In genomic region chrX:153700376-153700945, GRCh38 we compare ENCODE assay signal across 19 cellular contexts. TPM values are rescaled to one million over a fixed set of nuclear protein-coding genes. Genes with fewer than 3 reads are reported as not detected.
DNase-seq lines count a peak whose midpoint lies in the region; ATAC-seq and TF ChIP-seq lines count a peak whose summit lies in the region.
"Had no signal": no experiment of that assay in that cellular context is flagged by ENCODE, and none has a peak within 500 bp of the region (broad histone marks: within the 10 kb centered on the region; RNA-seq: fewer than 3 reads in every experiment).

No MANE protein-coding gene starts in this region.

- no peak overlapping the region for H4K91ac ChIP-seq in neuronal stem cell (ENCODE audit: low read depth, low read length, poor library complexity)

- H3K4ac ChIP-seq in neuronal stem cell (ENCODE audit: low read length), result no peak overlapping the region

- no peak overlapping the region for H4K8ac ChIP-seq in neuronal stem cell (ENCODE audit: low read depth, low read length)

- ATAC-seq in left cardiac atrium, result peak; percentile 3 to 20
- ATAC-seq in GM19023 (IDR thresholded peaks at IDR 0.05; ENCODE audit: unreplicated experiment), result no peak
- ATAC-seq: T-helper 17 cell had no signal

- peaks cover 91% of the 10 kb centered on the region for H3K27me3 ChIP-seq in BLaER1
- H3K27me3 ChIP-seq in ascending aorta, result no peaks in the 10 kb centered on the region
- H3K27me3 ChIP-seq in rectal smooth muscle tissue (ENCODE audit: control insufficient read depth, insufficient read depth, low read length), result no peaks in the 10 kb centered on the region
- peaks cover 0 to 26% (median 0%) of the 10 kb centered on the region in 3 experiments for H3K27me3 ChIP-seq in neuronal stem cell (ENCODE audit: control insufficient read depth in 3 of 3, insufficient read depth in 3 of 3, low read depth in 1 of 3, low read length in 3 of 3)
- H3K27me3 ChIP-seq: BE2C, SJSA1 had no signal

- H3K4me1 ChIP-seq in BLaER1, result peaks cover 19% of the 10 kb centered on the region
- H3K4me1 ChIP-seq in ascending aorta, result no peaks in the 10 kb centered on the region
- peaks cover 10% of the 10 kb centered on the region for H3K4me1 ChIP-seq in rectal smooth muscle tissue (ENCODE audit: control insufficient read depth, insufficient read depth, low read length)
- no peaks in the 10 kb centered on the region for H3K4me1 ChIP-seq in neuronal stem cell (ENCODE audit: control insufficient read depth in 2 of 2, insufficient read depth in 1 of 2, low read depth in 1 of 2, low read length in 2 of 2)
- H3K4me1 ChIP-seq: BE2C, SJSA1 had no signal

- no peak overlapping the region for H3K18ac ChIP-seq in neuronal stem cell (ENCODE audit: low read length)

- H3K27ac ChIP-seq in BLaER1 (peak overlapping the region; percentile 46), ascending aorta (peak overlapping the region; percentile 11 to 18), rectal smooth muscle tissue (ENCODE audit: low read depth, low read length) (peak overlapping the region; percentile 81), neuronal stem cell (replicated peaks; ENCODE audit: low read length) (no peak overlapping the region)
- H3K27ac ChIP-seq: SJSA1, VCaP had no signal

- H3K9ac ChIP-seq in BLaER1 (no peak overlapping the region), rectal smooth muscle tissue (ENCODE audit: low read length) (no peak overlapping the region), neuronal stem cell (ENCODE audit: low read depth, low read length, poor library complexity) (no peak overlapping the region)

- no peak overlapping the region for H3K23ac ChIP-seq in neuronal stem cell (ENCODE audit: low read depth, low read length, poor library complexity)

- H3K14ac ChIP-seq in neuronal stem cell (ENCODE audit: low read length), result no peak overlapping the region

- no peak overlapping the region for H2AFZ ChIP-seq in neuronal stem cell (ENCODE audit: low read length)

- no peak for DNase-seq in ascending aorta (ENCODE audit: low spot score in 2 of 2)
- DNase-seq in left cardiac atrium, result no peak
- DNase-seq in stimulated activated CD4-positive, alpha-beta T cell treated with anti-CD3 and anti-CD28 coated beads, Interleukin-2, amount 100 ng/mL, for 48 hours, result no peak
- DNase-seq in neuronal stem cell (ENCODE audit: low spot score), result no peak
- no peak for DNase-seq in GM20000 (ENCODE audit: low spot score)
- DNase-seq: activated CD4-positive, alpha-beta T cell treated with anti-CD3 and anti-CD28 coated beads, Interleukin-2, amount 50 U/mL, for 48 hours; activated naive CD4-positive, alpha-beta T cell treated with anti-CD3 and anti-CD28 coated beads, Interleukin-2, amount 50 U/mL, for 16 hours; activated T-cell treated with anti-CD3 and anti-CD28 coated beads, Interleukin-2, amount 50 U/mL, for 1 hour; BE2C; KG1; NCI-H2029; NCI-H510A treated with DMSO at 0.1 percent for 48 hours; T-helper 17 cell had no signal

- intact Hi-C loops in ascending aorta (cut with DNase I), result no loop called here
- intact Hi-C loops in left cardiac atrium (cut with DNase I), result no loop called here

- no peak overlapping the region for H2AK5ac ChIP-seq in neuronal stem cell (ENCODE audit: low read depth, low read length)

- H3K36me3 ChIP-seq in BLaER1 (peaks cover 90% of the 10 kb centered on the region), ascending aorta (peaks cover 14 to 17% of the 10 kb centered on the region in 2 donors), rectal smooth muscle tissue (ENCODE audit: control insufficient read depth, insufficient read depth, low read length) (peaks cover 4% of the 10 kb centered on the region), neuronal stem cell (replicated peaks in 1 of 2; ENCODE audit: control insufficient read depth in 2 of 2, insufficient read depth in 2 of 2, low read length in 2 of 2) (peaks cover 2 to 44% of the 10 kb centered on the region in 2 donors)
- H3K36me3 ChIP-seq: SJSA1 had no signal

- no peak overlapping the region for H2BK15ac ChIP-seq in neuronal stem cell (ENCODE audit: low read length)

- H2BK5ac ChIP-seq in neuronal stem cell (ENCODE audit: low read length), result no peak overlapping the region

- H3K79me1 ChIP-seq in neuronal stem cell (ENCODE audit: low read depth, low read length), result no peaks in the 10 kb centered on the region

- peaks cover 100% of the 10 kb centered on the region for H4K20me1 ChIP-seq in BLaER1

- H3K4me2 ChIP-seq in BLaER1 (peak overlapping the region; percentile 55), neuronal stem cell (ENCODE audit: insufficient read depth, low read length, poor library complexity, severe bottlenecking) (no peak overlapping the region)

- WGBS in neuronal stem cell (ENCODE audit: extremely low coverage in 2 of 2, insufficient read length in 2 of 2, insufficient replicate concordance in 1 of 2), 2 donors, result no CpG with 5 or more reads among the region's 15 CpGs

- no peak overlapping the region for H2BK120ac ChIP-seq in neuronal stem cell (ENCODE audit: low read depth, low read length)

- TF ChIP-seq CTCF in ascending aorta (IDR thresholded peaks at IDR 0.05) (no peak), GM20000 (IDR thresholded peaks at IDR 0.05; ENCODE audit: extremely low read depth, missing control alignments) (no peak)

- H2BK12ac ChIP-seq in neuronal stem cell (ENCODE audit: low read length), result no peak overlapping the region

- no peaks in the 10 kb centered on the region for H3K9me3 ChIP-seq in BLaER1
- no peaks in the 10 kb centered on the region for H3K9me3 ChIP-seq in ascending aorta
- no peaks in the 10 kb centered on the region for H3K9me3 ChIP-seq in neuronal stem cell (replicated peaks in 1 of 2; ENCODE audit: control insufficient read depth in 2 of 2, insufficient read depth in 1 of 2, low read depth in 1 of 2, low read length in 2 of 2)
- H3K9me3 ChIP-seq: BE2C, SJSA1 had no signal

- H3K4me3 ChIP-seq in BLaER1 (no peak overlapping the region), ascending aorta (no peak overlapping the region), rectal smooth muscle tissue (ENCODE audit: low read length) (no peak overlapping the region), neuronal stem cell (ENCODE audit: low read length in 2 of 2) (no peak overlapping the region)
- H3K4me3 ChIP-seq: lung, SJSA1 had no signal

RNA-seq across cellular contexts. Expression of gene SLC6A8, which starts 12.7 kb away (rescaled TPM):
- total RNA-seq in ascending aorta (44.2 TPM), left cardiac atrium (100 to 1,000 TPM; 107 to 134 TPM)
- polyA plus RNA-seq in neuronal stem cell (2013, experiment 1 of 2), result 122 TPM
- 123 TPM for polyA plus RNA-seq in neuronal stem cell (2013, experiment 2 of 2)

RNA-seq across cellular contexts. Expression of gene BCAP31, which starts 23.7 kb away (rescaled TPM):
- total RNA-seq in ascending aorta (63.0 TPM), left cardiac atrium (100 to 1,000 TPM; 123 to 159 TPM)
- polyA plus RNA-seq in neuronal stem cell (2013, experiment 1 of 2), result 53.3 TPM
- 53.2 TPM for polyA plus RNA-seq in neuronal stem cell (2013, experiment 2 of 2)

RNA-seq across cellular contexts. Expression of gene ABCD1, which starts 24.2 kb away (rescaled TPM):
- total RNA-seq in ascending aorta (14.7 TPM), left cardiac atrium (10 to 100 TPM; 11.5 to 15.0 TPM)
- polyA plus RNA-seq in neuronal stem cell (2013, experiment 1 of 2), result 4.4 TPM
- polyA plus RNA-seq in neuronal stem cell (2013, experiment 2 of 2), result 4.2 TPM

RNA-seq across cellular contexts. Expression of gene PNCK, which starts 26.8 kb away (rescaled TPM):
- total RNA-seq in ascending aorta, result 1.4 TPM
- 10 to 100 TPM in 1 of 2 donors, 1 to 10 TPM in 1; 9.7 to 14.6 TPM for total RNA-seq in left cardiac atrium
- polyA plus RNA-seq in neuronal stem cell (2013, experiment 1 of 2), result 20.3 TPM
- 20.9 TPM for polyA plus RNA-seq in neuronal stem cell (2013, experiment 2 of 2)
- total RNA-seq: SJSA1 had no signal

RNA-seq across cellular contexts. Expression of gene DUSP9, which starts 53.5 kb away (rescaled TPM):
- total RNA-seq in ascending aorta, result not detected
- total RNA-seq in left cardiac atrium, result not detected
- 1.5 TPM for polyA plus RNA-seq in neuronal stem cell (2013, experiment 1 of 2)
- polyA plus RNA-seq in neuronal stem cell (2013, experiment 2 of 2), result 1.4 TPM
- total RNA-seq: T-helper 17 cell had no signal
